Comparison of ENCODE assay signal across 30 cellular contexts in the genomic region with DNA sequence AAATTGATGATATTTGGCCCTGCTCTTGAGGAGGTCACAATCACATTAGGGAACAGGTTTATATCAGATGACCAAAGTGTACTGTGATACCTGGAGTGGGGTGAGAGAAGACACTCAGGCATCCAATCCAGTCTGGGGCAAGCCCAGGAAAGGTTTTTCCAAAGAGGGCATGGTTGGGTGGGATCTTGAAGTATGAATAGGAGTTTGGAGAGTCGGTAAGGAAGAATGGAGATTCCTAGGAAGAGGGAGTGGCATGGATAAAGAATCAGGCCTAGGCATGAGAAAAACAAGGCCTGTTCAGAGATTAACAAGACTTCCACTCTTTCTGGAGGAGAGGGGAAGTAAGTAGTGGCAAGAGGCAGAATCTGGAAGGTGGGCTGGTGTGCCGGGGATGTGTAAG.
"Had no signal": no experiment of that assay in that cellular context is flagged by ENCODE, and none has a peak within 500 bp of the region (broad histone marks: within the 10 kb centered on the region; RNA-seq: fewer than 3 reads in every experiment).

No MANE protein-coding gene starts in this region.

- H3K27ac Mint-ChIP-seq: activated CD4-positive, alpha-beta memory T cell treated with anti-CD3 and anti-CD28 coated beads for 36 hours; activated CD4-positive, alpha-beta T cell treated with anti-CD3 and anti-CD28 coated beads, Interleukin-2, amount 10 ng/mL, durations not matched to agents 24 days and 14 days; activated T-cell treated with anti-CD3 and anti-CD28 coated beads, Interleukin-2, amount 50 U/mL, for 24 hours; mesothelial cell of epicardium; nephron progenitor cell had no signal

- H3K27ac ChIP-seq: cardiac muscle cell, coronary artery, pancreas, prostate gland, sigmoid colon, stomach, thyroid gland, upper lobe of left lung had no signal

- H3K4me1 ChIP-seq: pancreas, prostate gland, sigmoid colon had no signal

- H3K27me3 ChIP-seq: cardiac muscle cell, pancreas, sigmoid colon, stomach, thyroid gland, upper lobe of left lung had no signal

- H3K36me3 Mint-ChIP-seq: activated CD4-positive, alpha-beta memory T cell treated with anti-CD3 and anti-CD28 coated beads for 36 hours; naive B cell had no signal

- H3K4me1 Mint-ChIP-seq: mesothelial cell of epicardium had no signal

- H3K4me3 ChIP-seq: cardiac muscle cell, coronary artery, pancreas, prostate gland, sigmoid colon, stomach, thyroid gland, upper lobe of left lung had no signal

- H3K9me3 Mint-ChIP-seq: activated CD4-positive, alpha-beta memory T cell treated with anti-CD3 and anti-CD28 coated beads for 36 hours; activated CD4-positive, alpha-beta T cell treated with anti-CD3 and anti-CD28 coated beads, Interleukin-2, amount 10 ng/mL, durations not matched to agents 24 days and 14 days; activated T-cell treated with anti-CD3 and anti-CD28 coated beads, Interleukin-2, amount 50 U/mL, for 24 hours; mesothelial cell of epicardium; nephron progenitor cell; stimulated activated effector memory CD8-positive, alpha-beta T cell treated with anti-CD3 and anti-CD28 coated beads, Interleukin-12 subunit alpha, Interleukin-12 subunit beta, amount 100 ng/mL, for 72 hours had no signal

- DNase-seq: activated CD4-positive, alpha-beta memory T cell treated with anti-CD3 and anti-CD28 coated beads for 36 hours; activated CD4-positive, alpha-beta T cell treated with anti-CD3 and anti-CD28 coated beads, Interleukin-2, amount 10 ng/mL, durations not matched to agents 24 days and 14 days; activated CD4-positive, CD25-positive, alpha-beta regulatory T cell treated with anti-CD3 and anti-CD28 coated beads, Interleukin-2, amount 50 U/mL, for 72 hours; activated CD8-positive, alpha-beta memory T cell treated with anti-CD3 and anti-CD28 coated beads, Interleukin-2, amount 50 U/mL, for 48 hours; activated gamma-delta T cell treated with Interleukin-2 at 50 U/mL for 16 hours; activated naive CD4-positive, alpha-beta T cell treated with anti-CD3 and anti-CD28 coated beads, Interleukin-2, amount 50 U/mL, for 16 hours; activated T-cell treated with anti-CD3 and anti-CD28 coated beads, Interleukin-2, amount 50 U/mL, for 24 hours; cerebellar nuclear complex; foreskin fibroblast; hippocampal formation; left cardiac atrium; mammary epithelial cell; naive B cell; nephron progenitor cell; nucleus accumbens; pancreas; retina; sigmoid colon; small intestine; stimulated activated CD4-positive, alpha-beta T cell treated with anti-CD3 and anti-CD28 coated beads, Interleukin-4, amount 100 ng/mL, for 24 hours; stomach; T-helper 2 cell; thyroid gland; upper lobe of left lung had no signal

- H3K36me3 ChIP-seq: pancreas, prostate gland, thyroid gland had no signal

- H3K27me3 Mint-ChIP-seq: activated CD4-positive, alpha-beta memory T cell treated with anti-CD3 and anti-CD28 coated beads for 36 hours; activated T-cell treated with anti-CD3 and anti-CD28 coated beads, Interleukin-2, amount 50 U/mL, for 24 hours; naive B cell had no signal

- ATAC-seq: esophagus mucosa; left cardiac atrium; pancreas; stimulated activated effector memory CD8-positive, alpha-beta T cell treated with anti-CD3 and anti-CD28 coated beads, Interleukin-12 subunit alpha, Interleukin-12 subunit beta, amount 100 ng/mL, for 72 hours had no signal

- H3K9me3 ChIP-seq: pancreas, prostate gland, sigmoid colon, stomach, thyroid gland, upper lobe of left lung had no signal

- H3K4me3 Mint-ChIP-seq: activated CD4-positive, alpha-beta memory T cell treated with anti-CD3 and anti-CD28 coated beads for 36 hours; activated CD4-positive, alpha-beta T cell treated with anti-CD3 and anti-CD28 coated beads, Interleukin-2, amount 10 ng/mL, durations not matched to agents 24 days and 14 days; activated T-cell treated with anti-CD3 and anti-CD28 coated beads, Interleukin-2, amount 50 U/mL, for 24 hours; mesothelial cell of epicardium; naive B cell; nephron progenitor cell; stimulated activated effector memory CD8-positive, alpha-beta T cell treated with anti-CD3 and anti-CD28 coated beads, Interleukin-12 subunit alpha, Interleukin-12 subunit beta, amount 100 ng/mL, for 72 hours had no signal
